Comparison of ENCODE assay signal across 15 cellular contexts in the genomic region with DNA sequence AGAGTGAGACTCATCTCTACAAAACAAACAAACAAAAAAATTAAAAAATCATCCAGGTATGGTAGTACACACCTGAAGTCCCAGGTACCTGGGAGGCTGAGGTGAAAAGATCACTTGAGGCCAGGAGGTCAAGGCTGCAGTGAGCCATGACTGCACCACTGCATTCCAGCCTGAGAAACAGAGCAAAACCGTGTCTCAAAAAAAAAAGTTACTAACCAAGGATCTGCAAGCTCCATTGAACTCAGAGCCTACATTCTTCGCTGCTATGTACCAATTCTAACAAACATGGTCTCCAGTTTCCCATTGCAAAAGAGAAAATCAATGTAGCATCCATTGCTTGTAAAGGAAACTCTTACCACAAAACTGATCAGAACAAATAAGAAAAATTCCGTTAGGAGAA. TPM values are rescaled to one million over a fixed set of nuclear protein-coding genes. Genes with fewer than 3 reads are reported as not detected.
DNase-seq lines count a peak whose midpoint lies in the region; ATAC-seq and TF ChIP-seq lines count a peak whose summit lies in the region.
"Had no signal": no experiment of that assay in that cellular context is flagged by ENCODE, and none has a peak within 500 bp of the region (broad histone marks: within the 10 kb centered on the region; RNA-seq: fewer than 3 reads in every experiment).

No MANE protein-coding gene starts in this region.

- CTCF ChIA-PET in activated CD4-positive, alpha-beta T cell treated with anti-CD3 and anti-CD28 coated beads for 36 hours (lab: Charles Lee) = no interaction called here
- CTCF ChIA-PET in activated B cell treated with CpG ODN at 0.5 μM for 24 hours (lab: Charles Lee) = interaction anchor here (1.4 kb wide), 1 partner anchor 47 kb away, joined by 3 read pairs; no protein-coding TSS in a partner anchor

- no peak for DNase-seq in activated CD4-positive, alpha-beta T cell treated with anti-CD3 and anti-CD28 coated beads for 36 hours
- no peak for DNase-seq in activated CD4-positive, alpha-beta T cell treated with anti-CD3 and anti-CD28 coated beads, Interleukin-2, amount 50 U/mL, for 1 hour
- DNase-seq in activated B cell treated with CpG ODN at 0.5 μM for 24 hours (no peak), left kidney (ENCODE audit: low read depth, low spot score) (peak; percentile 51), Right ventricle myocardium inferior (ENCODE audit: missing footprints) (no peak), type B pancreatic cell (ENCODE audit: extremely low spot score, unreplicated experiment) (no peak)
- DNase-seq: 8988T, NCI-H1092, NCI-H748 treated with DMSO at 0.1 percent for 48 hours, Right ventricle myocardium superior had no signal

- peaks cover 10% of the 10 kb centered on the region; the same call in 1 of the 2 replicates for H4K20me1 ChIP-seq in DOHH2 (ENCODE audit: control insufficient read depth, insufficient read depth, low read depth, low read length)

- peak overlapping the region; percentile 17; the same call in 1 of the 2 replicates for H3K4me2 ChIP-seq in DOHH2 (ENCODE audit: low read length)

- peaks cover 79% of the 10 kb centered on the region for H3K4me1 ChIP-seq in DOHH2 (ENCODE audit: control insufficient read depth, low read length)

- no peaks in the 10 kb centered on the region for H3K27me3 ChIP-seq in DOHH2 (ENCODE audit: control insufficient read depth, low read length)

- no peak for ATAC-seq in activated CD4-positive, alpha-beta T cell treated with anti-CD3 and anti-CD28 coated beads for 36 hours
- ATAC-seq in activated B cell treated with CpG ODN at 0.5 μM for 24 hours (ENCODE audit: low read depth) (no peak), Right ventricle myocardium inferior (no peak), SK-N-SH treated with all-trans-retinoic acid at 6 μM for 48 hours (no peak)

- H3K36me3 Mint-ChIP-seq in activated CD4-positive, alpha-beta T cell treated with anti-CD3 and anti-CD28 coated beads for 36 hours (ENCODE audit: low read depth) = peaks cover 16% of the 10 kb centered on the region
- peaks cover 24% of the 10 kb centered on the region for H3K36me3 Mint-ChIP-seq in activated B cell treated with CpG ODN at 0.5 μM for 24 hours (ENCODE audit: low read depth)
- peaks cover 20% of the 10 kb centered on the region for H3K36me3 Mint-ChIP-seq in type B pancreatic cell

- H3K79me2 ChIP-seq in DOHH2 (ENCODE audit: control insufficient read depth, low read length) = peaks cover 95% of the 10 kb centered on the region

- peaks cover 73% of the 10 kb centered on the region for H3K4me1 Mint-ChIP-seq in activated CD4-positive, alpha-beta T cell treated with anti-CD3 and anti-CD28 coated beads for 36 hours
- peaks cover 75% of the 10 kb centered on the region for H3K4me1 Mint-ChIP-seq in activated B cell treated with CpG ODN at 0.5 μM for 24 hours
- H3K4me1 Mint-ChIP-seq in type B pancreatic cell (ENCODE audit: unreplicated experiment) = peaks cover 33% of the 10 kb centered on the region

- peak overlapping the region; percentile 20 for H3K27ac Mint-ChIP-seq in activated CD4-positive, alpha-beta T cell treated with anti-CD3 and anti-CD28 coated beads for 36 hours
- peak overlapping the region; percentile 18 for H3K27ac Mint-ChIP-seq in activated B cell treated with CpG ODN at 0.5 μM for 24 hours
- H3K27ac Mint-ChIP-seq in type B pancreatic cell = no peak overlapping the region

- TF ChIP-seq CTCF in DOHH2 (IDR thresholded peaks at IDR 0.05; ENCODE audit: low read depth, low read length, poor library complexity, severe bottlenecking) = no peak
- no peak for TF ChIP-seq CTCF in activated B cell treated with CpG ODN at 0.5 μM for 24 hours (IDR thresholded peaks at IDR 0.05)
- TF ChIP-seq CTCF in type B pancreatic cell (conservative IDR thresholded peaks at IDR 0.05) = no peak

- H3K9me2 ChIP-seq in DOHH2 (replicated peaks; ENCODE audit: control insufficient read depth, low read length) = no peaks in the 10 kb centered on the region

- peaks cover 73% of the 10 kb centered on the region for H3K36me3 ChIP-seq in DOHH2 (ENCODE audit: control insufficient read depth, low read length)

- H3K27me3 Mint-ChIP-seq in activated CD4-positive, alpha-beta T cell treated with anti-CD3 and anti-CD28 coated beads for 36 hours = no peaks in the 10 kb centered on the region
- no peaks in the 10 kb centered on the region for H3K27me3 Mint-ChIP-seq in activated B cell treated with CpG ODN at 0.5 μM for 24 hours
- H3K27me3 Mint-ChIP-seq in type B pancreatic cell = no peaks in the 10 kb centered on the region

- H3K9me3 Mint-ChIP-seq in activated CD4-positive, alpha-beta T cell treated with anti-CD3 and anti-CD28 coated beads for 36 hours (ENCODE audit: low read depth) = no peaks in the 10 kb centered on the region
- H3K9me3 Mint-ChIP-seq in activated B cell treated with CpG ODN at 0.5 μM for 24 hours (peaks cover 4% of the 10 kb centered on the region), type B pancreatic cell (no peaks in the 10 kb centered on the region)

- peaks cover 16% of the 10 kb centered on the region for H3F3A ChIP-seq in DOHH2 (ENCODE audit: control insufficient read depth, insufficient read depth)

- no peaks in the 10 kb centered on the region for H3K9me3 ChIP-seq in DOHH2 (ENCODE audit: control insufficient read depth, insufficient read depth, low read length)

- no peak overlapping the region for H3K27ac ChIP-seq in DOHH2 (ENCODE audit: low read depth, low read length)
- H3K27ac ChIP-seq: C4-2B, HL-60 had no signal

- POLR2A ChIA-PET in activated CD4-positive, alpha-beta T cell treated with anti-CD3 and anti-CD28 coated beads for 36 hours (lab: Charles Lee) = no interaction called here
- POLR2A ChIA-PET in activated B cell treated with CpG ODN at 0.5 μM for 24 hours (lab: Charles Lee) = no interaction called here

- no peak overlapping the region for H3K4me3 Mint-ChIP-seq in activated CD4-positive, alpha-beta T cell treated with anti-CD3 and anti-CD28 coated beads for 36 hours
- H3K4me3 Mint-ChIP-seq in activated B cell treated with CpG ODN at 0.5 μM for 24 hours (no peak overlapping the region), type B pancreatic cell (no peak overlapping the region)

- intact Hi-C loops in activated CD4-positive, alpha-beta T cell treated with anti-CD3 and anti-CD28 coated beads for 36 hours (cut with DNase I, micrococcal nuclease) = loop anchor here in 1 of 2 experiments (2.0 to 10.0 kb wide), 2 partner anchors 164 to 744 kb away; partner anchors contain the start of genes C5orf22 and DROSHA
- intact Hi-C loops in activated B cell treated with CpG ODN at 0.5 μM for 24 hours (cut with micrococcal nuclease) (loop anchor here (5.0 kb wide), 1 partner anchor 47 kb away; no protein-coding TSS in a partner anchor), Right ventricle myocardium inferior (cut with DNase I) (no loop called here)

- H3K4me3 ChIP-seq in DOHH2 (ENCODE audit: low read length) = no peak overlapping the region
- H3K4me3 ChIP-seq: K562 had no signal

TF ChIP-seq in SK-N-SH treated with all-trans-retinoic acid at 6 μM for 48 hours, 23 proteins besides CTCF, POLR2A, EP300 and RAD21 (continues in another document):
- TF ChIP-seq ESRRG (CRISPR knock-in tag; IDR thresholded peaks at IDR 0.05) = no peak
- TF ChIP-seq TCF4 (CRISPR knock-in tag; IDR thresholded peaks at IDR 0.05; ENCODE audit: borderline replicate concordance) = no peak
- no peak for TF ChIP-seq SNAI2 (CRISPR knock-in tag; IDR thresholded peaks at IDR 0.05)
- TF ChIP-seq ZFP30 (CRISPR knock-in tag; IDR thresholded peaks at IDR 0.05) = no peak
- no peak for TF ChIP-seq ZNF565 (CRISPR knock-in tag; conservative IDR thresholded peaks at IDR 0.05; ENCODE audit: low read depth)
- no peak for TF ChIP-seq CSDC2 (CRISPR knock-in tag; IDR thresholded peaks at IDR 0.05)
- TF ChIP-seq TSHZ2 (CRISPR knock-in tag; IDR thresholded peaks at IDR 0.05) = no peak
- TF ChIP-seq PATZ1 (CRISPR knock-in tag; IDR thresholded peaks at IDR 0.05; ENCODE audit: borderline replicate concordance) = no peak

RNA-seq across cellular contexts. Expression of gene MTMR12, which starts 33.5 kb away (rescaled TPM):
- total RNA-seq in activated CD4-positive, alpha-beta T cell treated with anti-CD3 and anti-CD28 coated beads for 36 hours = 10 to 100 TPM; 21.6 to 22.8 TPM
- 26.8 and 36.3 TPM in 2 replicates for total RNA-seq in activated B cell treated with CpG ODN at 0.5 μM for 24 hours
- total RNA-seq in Right ventricle myocardium inferior = 18.7 TPM
- 22.8 and 23.5 TPM in 2 replicates for total RNA-seq in type B pancreatic cell (ENCODE audit: low replicate concordance)
